In the genomic region with DNA sequence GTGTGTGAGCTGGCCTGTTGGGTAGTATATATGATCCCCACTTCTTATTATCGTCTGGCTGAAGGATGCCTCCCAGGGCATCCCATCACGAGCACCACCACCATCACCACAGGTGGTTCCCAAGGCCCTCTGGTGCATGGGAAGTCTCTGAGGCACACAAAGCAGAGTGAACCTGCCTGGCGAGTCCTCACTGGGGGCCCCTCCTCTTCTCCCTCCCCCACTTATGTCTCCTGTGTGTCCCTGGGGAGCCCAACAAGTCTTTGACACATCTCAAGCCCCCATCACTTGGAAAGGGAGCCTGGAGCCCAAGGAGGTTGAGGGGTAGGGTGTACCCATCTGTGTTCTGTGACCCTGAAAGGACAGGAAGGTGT, we compare ENCODE assay signal across 36 cellular contexts. TPM values are rescaled to one million over a fixed set of nuclear protein-coding genes. Genes with fewer than 3 reads are reported as not detected.
"Had no signal": no experiment of that assay in that cellular context is flagged by ENCODE, and none has a peak within 500 bp of the region (broad histone marks: within the 10 kb centered on the region; RNA-seq: fewer than 3 reads in every experiment).

No MANE protein-coding gene starts in this region.

- H3K9me3 ChIP-seq: Peyer's patch, SJSA1 had no signal

- H3K4me3 ChIP-seq: Peyer's patch, SJSA1 had no signal

- H3K27ac Mint-ChIP-seq: activated CD4-positive, alpha-beta memory T cell treated with anti-CD3 and anti-CD28 coated beads, Interleukin-2, amount 10 ng/mL, durations not matched to agents 7 days and 5 days; activated CD8-positive, alpha-beta memory T cell treated with anti-CD3 and anti-CD28 coated beads, Interleukin-2, amount 10 ng/mL, durations not matched to agents 7 days and 5 days; activated naive CD4-positive, alpha-beta T cell treated with anti-CD3 and anti-CD28 coated beads, Interleukin-2, amount 10 ng/mL, durations not matched to agents 7 days and 5 days; activated naive CD8-positive, alpha-beta T cell; activated naive CD8-positive, alpha-beta T cell treated with anti-CD3 and anti-CD28 coated beads, Interleukin-2, amount 50 U/mL, for 24 hours had no signal

- ATAC-seq: activated CD8-positive, alpha-beta memory T cell treated with anti-CD3 and anti-CD28 coated beads, Interleukin-2, amount 10 ng/mL, durations not matched to agents 7 days and 5 days; activated naive CD8-positive, alpha-beta T cell treated with anti-CD3 and anti-CD28 coated beads, Interleukin-2, amount 50 U/mL, for 24 hours; PC-3 had no signal

- H3K27me3 Mint-ChIP-seq: activated CD8-positive, alpha-beta memory T cell treated with anti-CD3 and anti-CD28 coated beads, Interleukin-2, amount 10 ng/mL, durations not matched to agents 7 days and 5 days had no signal

- DNase-seq: activated CD4-positive, alpha-beta memory T cell treated with anti-CD3 and anti-CD28 coated beads, Interleukin-2, amount 10 ng/mL, durations not matched to agents 7 days and 5 days; activated CD4-positive, alpha-beta T cell treated with anti-CD3 and anti-CD28 coated beads for 48 hours; activated CD4-positive, CD25-positive, alpha-beta regulatory T cell; activated CD8-positive, alpha-beta memory T cell treated with anti-CD3 and anti-CD28 coated beads for 24 hours; activated CD8-positive, alpha-beta memory T cell treated with anti-CD3 and anti-CD28 coated beads, Interleukin-2, amount 10 ng/mL, durations not matched to agents 7 days and 5 days; activated CD8-positive, alpha-beta memory T cell treated with anti-CD3 and anti-CD28 coated beads, Interleukin-2, amount 50 U/mL, for 48 hours; activated effector memory CD4-positive, alpha-beta T cell treated with Interleukin-2 at 50 U/mL for 16 hours; activated naive CD4-positive, alpha-beta T cell treated with anti-CD3 and anti-CD28 coated beads, Interleukin-2, amount 10 ng/mL, durations not matched to agents 7 days and 5 days; activated naive CD8-positive, alpha-beta T cell treated with anti-CD3 and anti-CD28 coated beads, Interleukin-2, amount 50 U/mL, for 24 hours; activated T-cell treated with anti-CD3 and anti-CD28 coated beads, Interleukin-2, amount 50 U/mL, for 48 hours; anterior cingulate cortex; central memory CD4-positive, alpha-beta T cell; NCI-H1105; NCI-H1417 treated with DMSO at 0.1 percent for 48 hours; NCI-H187 treated with DMSO at 0.1 percent for 48 hours; NCI-H2081; NCI-H2171 treated with DMSO at 0.1 percent for 48 hours; NCI-H226; NCI-H446 treated with DMSO at 0.1 percent for 48 hours; NCI-H524; NCI-H69; NK-92 treated with Interleukin-12 subunit alpha and Interleukin-12 subunit beta, amount 100 ng/mL, for 24 hours; PC-3; RPMI8226; SHP77 treated with DMSO at 0.1 percent for 48 hours; SW 1271; T-helper 1 cell; T-helper 2 cell; T-helper 9 cell had no signal

- H3K4me1 Mint-ChIP-seq: activated CD4-positive, alpha-beta memory T cell treated with anti-CD3 and anti-CD28 coated beads, Interleukin-2, amount 10 ng/mL, durations not matched to agents 7 days and 5 days; activated CD8-positive, alpha-beta memory T cell treated with anti-CD3 and anti-CD28 coated beads, Interleukin-2, amount 10 ng/mL, durations not matched to agents 7 days and 5 days; activated naive CD4-positive, alpha-beta T cell treated with anti-CD3 and anti-CD28 coated beads, Interleukin-2, amount 10 ng/mL, durations not matched to agents 7 days and 5 days; activated naive CD8-positive, alpha-beta T cell treated with anti-CD3 and anti-CD28 coated beads, Interleukin-2, amount 50 U/mL, for 24 hours; brain had no signal

- H3K36me3 ChIP-seq: Peyer's patch, SJSA1 had no signal

- H3K4me3 Mint-ChIP-seq: activated CD4-positive, alpha-beta memory T cell treated with anti-CD3 and anti-CD28 coated beads, Interleukin-2, amount 10 ng/mL, durations not matched to agents 7 days and 5 days; activated CD8-positive, alpha-beta memory T cell treated with anti-CD3 and anti-CD28 coated beads, Interleukin-2, amount 10 ng/mL, durations not matched to agents 7 days and 5 days; activated naive CD4-positive, alpha-beta T cell treated with anti-CD3 and anti-CD28 coated beads, Interleukin-2, amount 10 ng/mL, durations not matched to agents 7 days and 5 days; activated naive CD8-positive, alpha-beta T cell; activated naive CD8-positive, alpha-beta T cell treated with anti-CD3 and anti-CD28 coated beads, Interleukin-2, amount 50 U/mL, for 24 hours had no signal

- H3K27me3 ChIP-seq: Peyer's patch, SJSA1 had no signal

- H3K4me1 ChIP-seq: Peyer's patch, SJSA1 had no signal

- H3K27ac ChIP-seq: Peyer's patch, SJSA1, VCaP had no signal

- FAIRE-seq: bronchial epithelial cell had no signal

- H3K36me3 Mint-ChIP-seq: activated naive CD4-positive, alpha-beta T cell treated with anti-CD3 and anti-CD28 coated beads, Interleukin-2, amount 10 ng/mL, durations not matched to agents 7 days and 5 days; activated naive CD8-positive, alpha-beta T cell; brain had no signal

RNA-seq across cellular contexts. Expression of a gene that starts 45.5 kb away (rescaled TPM):
- total RNA-seq: activated CD4-positive, alpha-beta memory T cell treated with anti-CD3 and anti-CD28 coated beads, Interleukin-2, amount 10 ng/mL, durations not matched to agents 7 days and 5 days; activated CD8-positive, alpha-beta memory T cell treated with anti-CD3 and anti-CD28 coated beads, Interleukin-2, amount 10 ng/mL, durations not matched to agents 7 days and 5 days; bronchial epithelial cell; M059J; PC-3; Peyer's patch; SJSA1 had no signal
